Comparison of ENCODE assay signal across 7 cellular contexts in the genomic region with DNA sequence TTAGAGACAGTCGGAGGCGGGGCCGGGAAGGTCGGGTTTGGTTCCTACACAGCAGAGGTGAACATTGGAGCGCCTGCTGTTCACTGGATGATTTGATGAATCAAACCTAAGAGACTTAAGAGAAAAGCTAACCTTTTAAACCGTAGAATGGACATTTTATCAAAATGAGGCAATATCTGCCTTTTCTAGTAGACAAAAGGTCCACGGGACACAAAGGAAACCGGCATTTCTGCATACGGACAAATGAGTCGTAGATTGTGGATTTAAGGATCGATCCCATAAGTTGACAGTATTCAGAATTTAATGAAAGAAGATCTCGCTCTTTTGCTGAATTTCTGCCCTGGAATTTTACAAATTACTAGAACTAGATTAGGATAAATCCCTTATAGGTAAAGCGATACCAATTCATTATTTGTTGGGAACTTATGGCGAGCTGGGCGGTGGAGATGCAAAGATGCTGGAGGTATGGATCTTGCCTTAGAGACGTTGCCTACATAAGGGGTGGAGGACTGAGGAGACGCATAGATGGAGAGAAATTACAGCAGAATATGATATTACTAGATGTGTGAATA. TPM values are rescaled to one million over a fixed set of nuclear protein-coding genes. Genes with fewer than 3 reads are reported as not detected.
DNase-seq lines count a peak whose midpoint lies in the region; ATAC-seq and TF ChIP-seq lines count a peak whose summit lies in the region.

No MANE protein-coding gene starts in this region.

- H3K27me3 ChIP-seq in smooth muscle cell (ENCODE audit: low read depth), result no peaks in the 10 kb centered on the region

- H3K27me3 Mint-ChIP-seq in HFFc6 (ENCODE audit: insufficient read depth), result peaks cover 2% of the 10 kb centered on the region; the same call in 1 of the 2 replicates

- H3K4me2 ChIP-seq in smooth muscle cell, result peak overlapping the region; percentile 99

- DNase-seq in HFFc6, result no peak
- peak; percentile 7 for DNase-seq in glomerular endothelial cell (ENCODE audit: extremely low read depth, low read depth, low spot score)
- no peak for DNase-seq in smooth muscle cell (lab: John Stamatoyannopoulos, UW; ENCODE audit: unreplicated experiment)
- DNase-seq in inferior parietal cortex (ENCODE audit: extremely low spot score), result no peak

- peak overlapping the region; percentile 96 for H3K4me3 Mint-ChIP-seq in HFFc6

- no peaks in the 10 kb centered on the region for H4K20me1 ChIP-seq in smooth muscle cell (ENCODE audit: low read depth)

- ATAC-seq in HG03469 (IDR thresholded peaks at IDR 0.05; ENCODE audit: unreplicated experiment), result no peak
- no peak for ATAC-seq in HG03378 (IDR thresholded peaks at IDR 0.05; ENCODE audit: unreplicated experiment)

- H3K27ac ChIP-seq in VCaP (peak overlapping the region; percentile 78), smooth muscle cell (ENCODE audit: low read depth) (peak overlapping the region; percentile 98)

- no peaks in the 10 kb centered on the region; the same call in 1 of the 2 replicates for H3K9me3 Mint-ChIP-seq in HFFc6

- H3K36me3 ChIP-seq in smooth muscle cell (ENCODE audit: low read depth), result peaks cover under 1% of the 10 kb centered on the region

- H3K27ac Mint-ChIP-seq in HFFc6, result peak overlapping the region; percentile 100

- peaks cover 23% of the 10 kb centered on the region for H3K36me3 Mint-ChIP-seq in HFFc6 (ENCODE audit: low read depth)

- H3K4me1 ChIP-seq in smooth muscle cell (ENCODE audit: low read depth), result peaks cover 42% of the 10 kb centered on the region

- peak overlapping the region; percentile 95 for H3K9ac ChIP-seq in smooth muscle cell (ENCODE audit: low read depth)

- peaks cover 25% of the 10 kb centered on the region for H3K4me1 Mint-ChIP-seq in HFFc6 (ENCODE audit: low read depth)

- H3F3A ChIP-seq in smooth muscle cell (ENCODE audit: low read depth), result peaks cover 12% of the 10 kb centered on the region

- peak overlapping the region; percentile 85 for H3K4me3 ChIP-seq in smooth muscle cell

- H2AFZ ChIP-seq in smooth muscle cell (ENCODE audit: low read depth), result peak overlapping the region; percentile 95

- H3K79me2 ChIP-seq in smooth muscle cell (ENCODE audit: low read depth), result peaks cover 41% of the 10 kb centered on the region

- 1% methylated on average over 17 of the region's 17 CpGs for WGBS in smooth muscle cell (ENCODE audit: low lambda C conversion rate)

- H3K9me3 ChIP-seq in smooth muscle cell (replicated peaks; ENCODE audit: low read depth), result no peaks in the 10 kb centered on the region

- TF ChIP-seq CTCF in HFFc6 (IDR thresholded peaks at IDR 0.05) (no peak), VCaP (conservative IDR thresholded peaks at IDR 0.05) (no peak), smooth muscle cell (IDR thresholded peaks at IDR 0.05; ENCODE audit: borderline replicate concordance, insufficient read depth, poor library complexity, severe bottlenecking) (no peak)

RNA-seq across cellular contexts. Expression of gene PAK1IP1, which starts 0.4 kb away (rescaled TPM):
- 10 to 100 TPM; 18.2 to 23.1 (median 19.4) TPM for total RNA-seq in HFFc6 (2021; fragmentation: NEBNext Ultra II Directional; extraction: Animal tissue kit (Norgen Biotek cat#: 25700))
- total RNA-seq in glomerular endothelial cell (15.9 and 18.4 TPM in 2 replicates), smooth muscle cell (20.9 and 23.8 TPM in 2 replicates)
- polyA plus RNA-seq in smooth muscle cell, result 19.4 and 22.0 TPM in 2 replicates

RNA-seq across cellular contexts. Expression of gene C6orf52, which starts 0.8 kb away (rescaled TPM):
- not detected for total RNA-seq in HFFc6 (2021; fragmentation: NEBNext Ultra II Directional; extraction: Animal tissue kit (Norgen Biotek cat#: 25700))
- total RNA-seq in glomerular endothelial cell (1.9 and 3.4 TPM in 2 replicates), smooth muscle cell (2.4 and 6.5 TPM in 2 replicates)
- 7.7 and 9.5 TPM in 2 replicates for polyA plus RNA-seq in smooth muscle cell

RNA-seq across cellular contexts. Expression of gene TMEM14C, which starts 27.7 kb away (rescaled TPM):
- total RNA-seq in HFFc6 (2021; fragmentation: NEBNext Ultra II Directional; extraction: Animal tissue kit (Norgen Biotek cat#: 25700)), result 100 to 1,000 TPM; 140 to 158 (median 145) TPM
- 107 and 206 TPM in 2 replicates for total RNA-seq in glomerular endothelial cell
- total RNA-seq in smooth muscle cell, result 178 and 180 TPM in 2 replicates
- polyA plus RNA-seq in smooth muscle cell, result 180 and 182 TPM in 2 replicates

RNA-seq across cellular contexts. Expression of gene TMEM14B, which starts 52.4 kb away (rescaled TPM):
- total RNA-seq in HFFc6 (2021; fragmentation: NEBNext Ultra II Directional; extraction: Animal tissue kit (Norgen Biotek cat#: 25700)), result 100 to 1,000 TPM in 1 of 6 experiments, 10 to 100 TPM in 5; 82.7 to 113 (median 96.7) TPM
- total RNA-seq in glomerular endothelial cell (53.2 and 84.0 TPM in 2 replicates), smooth muscle cell (63.7 and 72.2 TPM in 2 replicates)
- 95.4 and 104 TPM in 2 replicates for polyA plus RNA-seq in smooth muscle cell
